Comparison of ENCODE assay signal across 27 cellular contexts in the genomic region with DNA sequence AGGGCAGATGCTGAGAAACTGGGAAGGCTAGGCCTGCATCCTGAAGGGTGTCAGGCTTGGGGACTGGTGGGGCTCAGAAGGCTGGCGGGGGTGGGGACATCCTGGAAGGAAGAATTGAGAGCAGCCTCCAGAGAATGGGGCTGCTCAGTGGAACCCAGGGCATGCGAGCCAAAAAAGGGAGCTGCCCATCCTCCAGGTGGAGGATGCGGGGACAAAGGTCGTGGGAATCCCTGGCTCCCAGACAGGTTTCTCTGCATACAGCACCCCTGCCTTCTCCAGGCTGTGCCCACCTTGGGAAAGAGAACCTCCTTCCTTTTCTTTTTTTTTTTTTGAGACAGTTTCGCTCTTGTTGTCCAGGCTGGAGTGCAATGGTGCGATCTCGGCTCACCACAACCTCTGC.
"Had no signal": no experiment of that assay in that cellular context is flagged by ENCODE, and none has a peak within 500 bp of the region (broad histone marks: within the 10 kb centered on the region; RNA-seq: fewer than 3 reads in every experiment).

No MANE protein-coding gene starts in this region.

- H3K27ac Mint-ChIP-seq: activated CD8-positive, alpha-beta T cell treated with anti-CD3 and anti-CD28 coated beads for 36 hours; activated naive CD4-positive, alpha-beta T cell treated with anti-CD3 and anti-CD28 coated beads, Interleukin-2, amount 10 ng/mL, durations not matched to agents 7 days and 5 days; activated naive CD8-positive, alpha-beta T cell treated with anti-CD3 and anti-CD28 coated beads for 36 hours; activated T-cell treated with anti-CD3 and anti-CD28 coated beads, Interleukin-2, amount 50 U/mL, for 72 hours; activated T-helper 2 cell treated with anti-CD3 and anti-CD28 coated beads, Interferon-gamma antibody, Interleukin-2, Interleukin-4, amounts not matched to agents 10 μg/mL and 5 μg/mL and 100 μg/mL, durations not matched to agents 14 hours and 24 hours and 36 hours had no signal

- ATAC-seq: activated CD4-positive, CD25-positive, alpha-beta regulatory T cell treated with anti-CD3 and anti-CD28 coated beads, Interleukin-2, amount 50 U/mL, for 24 hours; activated CD8-positive, alpha-beta T cell treated with anti-CD3 and anti-CD28 coated beads for 36 hours; activated T-cell treated with anti-CD3 and anti-CD28 coated beads, Interleukin-2, amount 50 U/mL, for 72 hours; Panc1; Right ventricle myocardium inferior had no signal

- H3K27me3 ChIP-seq: MG63, SJCRH30 had no signal

- H3K4me3 Mint-ChIP-seq: activated CD8-positive, alpha-beta T cell treated with anti-CD3 and anti-CD28 coated beads for 36 hours; activated naive CD4-positive, alpha-beta T cell treated with anti-CD3 and anti-CD28 coated beads, Interleukin-2, amount 10 ng/mL, durations not matched to agents 7 days and 5 days; activated naive CD8-positive, alpha-beta T cell treated with anti-CD3 and anti-CD28 coated beads for 36 hours; activated T-cell treated with anti-CD3 and anti-CD28 coated beads, Interleukin-2, amount 50 U/mL, for 72 hours had no signal

- H3K36me3 ChIP-seq: MG63 had no signal

- H3K9me3 Mint-ChIP-seq: activated CD8-positive, alpha-beta T cell treated with anti-CD3 and anti-CD28 coated beads for 36 hours; activated naive CD4-positive, alpha-beta T cell treated with anti-CD3 and anti-CD28 coated beads, Interleukin-2, amount 10 ng/mL, durations not matched to agents 7 days and 5 days; activated naive CD8-positive, alpha-beta T cell treated with anti-CD3 and anti-CD28 coated beads for 36 hours; activated T-cell treated with anti-CD3 and anti-CD28 coated beads, Interleukin-2, amount 50 U/mL, for 72 hours; activated T-helper 2 cell treated with anti-CD3 and anti-CD28 coated beads, Interferon-gamma antibody, Interleukin-2, Interleukin-4, amounts not matched to agents 10 μg/mL and 5 μg/mL and 100 μg/mL, durations not matched to agents 14 hours and 24 hours and 36 hours had no signal

- H3K4me2 ChIP-seq: KMS-11, SK-N-SH had no signal

- H3K4me3 ChIP-seq: MG63, SJCRH30 had no signal

- DNase-seq: activated CD4-positive, alpha-beta T cell treated with anti-CD3 and anti-CD28 coated beads for 4 hours; activated CD8-positive, alpha-beta memory T cell treated with anti-CD3 and anti-CD28 coated beads, Interleukin-2, amount 50 U/mL, for 4 hours; activated CD8-positive, alpha-beta T cell treated with anti-CD3 and anti-CD28 coated beads for 36 hours; activated gamma-delta T cell treated with Interleukin-2 at 50 U/mL for 16 hours; activated naive CD4-positive, alpha-beta T cell treated with anti-CD3 and anti-CD28 coated beads, Interleukin-2, amount 10 ng/mL, durations not matched to agents 7 days and 5 days; activated naive CD8-positive, alpha-beta T cell treated with anti-CD3 and anti-CD28 coated beads for 36 hours; activated T-cell treated with anti-CD3 and anti-CD28 coated beads, Interleukin-2, amount 50 U/mL, for 72 hours; anterior cingulate cortex; MG63; MV-4-11; NCI-H1105 treated with DMSO at 0.1 percent for 48 hours; NCI-H1436 treated with DMSO at 0.1 percent for 48 hours; NCI-H187; NCI-H2081; NCI-H510A treated with DMSO at 0.1 percent for 48 hours; NCI-H69; NK-92 treated with Interleukin-12 subunit alpha and Interleukin-12 subunit beta, amount 100 ng/mL, for 24 hours; OCI-M1; RPMI8226; SJCRH30; SK-N-SH; SW 1271 had no signal

- H3K27ac ChIP-seq: KMS-11, SJCRH30 had no signal

- H3K27me3 Mint-ChIP-seq: activated CD8-positive, alpha-beta T cell treated with anti-CD3 and anti-CD28 coated beads for 36 hours; activated naive CD4-positive, alpha-beta T cell treated with anti-CD3 and anti-CD28 coated beads, Interleukin-2, amount 10 ng/mL, durations not matched to agents 7 days and 5 days; activated naive CD8-positive, alpha-beta T cell treated with anti-CD3 and anti-CD28 coated beads for 36 hours had no signal

- H3K9ac ChIP-seq: KMS-11, SK-N-SH had no signal

- H3K9me3 ChIP-seq: MG63, SJCRH30, SK-N-SH had no signal

- H3K36me3 Mint-ChIP-seq: activated naive CD8-positive, alpha-beta T cell treated with anti-CD3 and anti-CD28 coated beads for 36 hours had no signal
